Comparison of ENCODE assay signal across 30 cellular contexts in the genomic region with DNA sequence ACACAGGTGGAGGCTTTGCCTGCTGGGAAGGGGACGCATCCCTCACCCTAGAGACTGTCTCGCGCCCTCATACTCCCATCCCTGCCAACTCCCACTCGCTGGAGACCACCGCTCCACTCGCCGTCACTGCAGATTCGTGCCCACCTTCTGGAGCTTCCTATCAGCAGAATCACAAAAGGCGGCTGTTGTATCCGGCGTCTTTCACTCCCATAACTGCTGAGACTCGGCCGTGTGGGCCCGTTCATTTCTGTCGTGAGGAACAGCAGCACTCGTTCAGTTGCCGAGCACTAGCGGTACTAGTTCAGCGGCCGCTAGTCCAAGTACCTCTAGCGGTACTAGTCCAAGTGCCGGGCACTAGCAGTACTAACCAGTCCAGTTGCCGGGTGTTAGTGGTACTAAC.
"Had no signal": no experiment of that assay in that cellular context is flagged by ENCODE, and none has a peak within 500 bp of the region (broad histone marks: within the 10 kb centered on the region; RNA-seq: fewer than 3 reads in every experiment).

No MANE protein-coding gene starts in this region.

- DNase-seq: activated CD4-positive, alpha-beta memory T cell treated with anti-CD3 and anti-CD28 coated beads for 36 hours; activated CD4-positive, alpha-beta T cell treated with anti-CD3 and anti-CD28 coated beads for 36 hours; activated CD4-positive, alpha-beta T cell treated with anti-CD3 and anti-CD28 coated beads, Interleukin-2, amount 10 ng/mL, durations not matched to agents 24 days and 14 days; activated CD4-positive, CD25-positive, alpha-beta regulatory T cell; activated CD4-positive, CD25-positive, alpha-beta regulatory T cell treated with anti-CD3 and anti-CD28 coated beads, Interleukin-2, amount 50 U/mL, for 72 hours; activated CD8-positive, alpha-beta memory T cell treated with anti-CD3 and anti-CD28 coated beads, Interleukin-2, amount 10 ng/mL, durations not matched to agents 7 days and 5 days; activated CD8-positive, alpha-beta memory T cell treated with anti-CD3 and anti-CD28 coated beads, Interleukin-2, amount 50 U/mL, for 4 hours; activated CD8-positive, alpha-beta T cell treated with anti-CD3 and anti-CD28 coated beads, Interleukin-2, amount 10 ng/mL, durations not matched to agents 7 days and 5 days; activated effector memory CD4-positive, alpha-beta T cell treated with anti-CD3 and anti-CD28 coated beads, Interleukin-2, amount 50 U/mL, for 16 hours; activated naive CD4-positive, alpha-beta T cell treated with anti-CD3 and anti-CD28 coated beads for 36 hours; activated naive CD8-positive, alpha-beta T cell treated with anti-CD3 and anti-CD28 coated beads for 36 hours; activated naive CD8-positive, alpha-beta T cell treated with anti-CD3 and anti-CD28 coated beads, Interleukin-2, amount 50 U/mL, for 24 hours; activated T-cell treated with anti-CD3 and anti-CD28 coated beads, Interleukin-2, amount 50 U/mL, for 1 hour; activated T-cell treated with anti-CD3 and anti-CD28 coated beads, Interleukin-2, amount 50 U/mL, for 48 hours; adrenal gland; amygdala; central memory CD4-positive, alpha-beta T cell; cerebellar nuclear complex; colonic mucosa; effector CD8-positive, alpha-beta T cell; foreskin fibroblast; T-helper 2 cell had no signal

- H3K27ac Mint-ChIP-seq: activated CD4-positive, alpha-beta memory T cell treated with anti-CD3 and anti-CD28 coated beads for 36 hours; activated CD4-positive, alpha-beta T cell treated with anti-CD3 and anti-CD28 coated beads for 36 hours; activated CD4-positive, alpha-beta T cell treated with anti-CD3 and anti-CD28 coated beads, Interleukin-2, amount 10 ng/mL, durations not matched to agents 24 days and 14 days; activated CD8-positive, alpha-beta memory T cell treated with anti-CD3 and anti-CD28 coated beads, Interleukin-2, amount 10 ng/mL, durations not matched to agents 7 days and 5 days; activated CD8-positive, alpha-beta T cell treated with anti-CD3 and anti-CD28 coated beads, Interleukin-2, amount 10 ng/mL, durations not matched to agents 7 days and 5 days; activated naive CD4-positive, alpha-beta T cell treated with anti-CD3 and anti-CD28 coated beads for 36 hours; activated naive CD4-positive, alpha-beta T cell treated with anti-CD3 and anti-CD28 coated beads, Interleukin-2, amount 50 U/mL, for 24 hours; activated naive CD8-positive, alpha-beta T cell treated with anti-CD3 and anti-CD28 coated beads for 36 hours; activated naive CD8-positive, alpha-beta T cell treated with anti-CD3 and anti-CD28 coated beads, Interleukin-2, amount 50 U/mL, for 24 hours; activated T-helper 1 cell treated with anti-CD3 and anti-CD28 coated beads, Interleukin-12 subunit alpha, Interleukin-12 subunit beta, Interleukin-2, Interleukin-4 antibody, amounts not matched to agents 30 ng/mL and 10 ng/mL and 1 ng/mL, durations not matched to agents 14 hours and 24 hours and 36 hours; activated T-helper 2 cell treated with anti-CD3 and anti-CD28 coated beads, Interferon-gamma antibody, Interleukin-2, Interleukin-4, amounts not matched to agents 10 μg/mL and 5 μg/mL and 100 μg/mL, durations not matched to agents 14 hours and 24 hours and 36 hours had no signal

- H3K4me3 Mint-ChIP-seq: activated CD4-positive, alpha-beta memory T cell treated with anti-CD3 and anti-CD28 coated beads for 36 hours; activated CD4-positive, alpha-beta T cell treated with anti-CD3 and anti-CD28 coated beads for 36 hours; activated CD4-positive, alpha-beta T cell treated with anti-CD3 and anti-CD28 coated beads, Interleukin-2, amount 10 ng/mL, durations not matched to agents 24 days and 14 days; activated CD8-positive, alpha-beta memory T cell treated with anti-CD3 and anti-CD28 coated beads, Interleukin-2, amount 10 ng/mL, durations not matched to agents 7 days and 5 days; activated CD8-positive, alpha-beta T cell treated with anti-CD3 and anti-CD28 coated beads, Interleukin-2, amount 10 ng/mL, durations not matched to agents 7 days and 5 days; activated naive CD4-positive, alpha-beta T cell treated with anti-CD3 and anti-CD28 coated beads for 36 hours; activated naive CD4-positive, alpha-beta T cell treated with anti-CD3 and anti-CD28 coated beads, Interleukin-2, amount 50 U/mL, for 24 hours; activated naive CD8-positive, alpha-beta T cell treated with anti-CD3 and anti-CD28 coated beads for 36 hours; activated naive CD8-positive, alpha-beta T cell treated with anti-CD3 and anti-CD28 coated beads, Interleukin-2, amount 50 U/mL, for 24 hours; activated T-helper 1 cell treated with anti-CD3 and anti-CD28 coated beads, Interleukin-12 subunit alpha, Interleukin-12 subunit beta, Interleukin-2, Interleukin-4 antibody, amounts not matched to agents 30 ng/mL and 10 ng/mL and 1 ng/mL, durations not matched to agents 14 hours and 24 hours and 36 hours; brain had no signal

- H3K27ac ChIP-seq: adrenal gland, ascending aorta, breast epithelium, colonic mucosa had no signal

- H3K4me1 ChIP-seq: adrenal gland, breast epithelium, colonic mucosa had no signal

- H3K4me3 ChIP-seq: adrenal gland, ascending aorta, breast epithelium, cardiac muscle cell, colonic mucosa had no signal

- H3K27me3 Mint-ChIP-seq: activated CD4-positive, alpha-beta memory T cell treated with anti-CD3 and anti-CD28 coated beads for 36 hours; activated CD4-positive, alpha-beta T cell treated with anti-CD3 and anti-CD28 coated beads for 36 hours; activated CD4-positive, alpha-beta T cell treated with anti-CD3 and anti-CD28 coated beads, Interleukin-2, amount 10 ng/mL, durations not matched to agents 24 days and 14 days; activated CD8-positive, alpha-beta memory T cell treated with anti-CD3 and anti-CD28 coated beads, Interleukin-2, amount 10 ng/mL, durations not matched to agents 7 days and 5 days; activated naive CD4-positive, alpha-beta T cell treated with anti-CD3 and anti-CD28 coated beads, Interleukin-2, amount 50 U/mL, for 24 hours; activated naive CD8-positive, alpha-beta T cell treated with anti-CD3 and anti-CD28 coated beads for 36 hours; activated naive CD8-positive, alpha-beta T cell treated with anti-CD3 and anti-CD28 coated beads, Interleukin-2, amount 50 U/mL, for 24 hours; brain had no signal

- ATAC-seq: activated CD4-positive, alpha-beta T cell treated with anti-CD3 and anti-CD28 coated beads for 36 hours; activated CD8-positive, alpha-beta memory T cell treated with anti-CD3 and anti-CD28 coated beads, Interleukin-2, amount 10 ng/mL, durations not matched to agents 7 days and 5 days; activated CD8-positive, alpha-beta T cell treated with anti-CD3 and anti-CD28 coated beads, Interleukin-2, amount 10 ng/mL, durations not matched to agents 7 days and 5 days; activated naive CD8-positive, alpha-beta T cell treated with anti-CD3 and anti-CD28 coated beads, Interleukin-2, amount 50 U/mL, for 24 hours; esophagus mucosa had no signal

- H3K4me1 Mint-ChIP-seq: activated naive CD4-positive, alpha-beta T cell treated with anti-CD3 and anti-CD28 coated beads, Interleukin-2, amount 50 U/mL, for 24 hours had no signal

- H3K9me3 ChIP-seq: adrenal gland, colonic mucosa had no signal

- H3K9me3 Mint-ChIP-seq: activated CD4-positive, alpha-beta memory T cell treated with anti-CD3 and anti-CD28 coated beads for 36 hours; activated naive CD4-positive, alpha-beta T cell treated with anti-CD3 and anti-CD28 coated beads for 36 hours; activated naive CD4-positive, alpha-beta T cell treated with anti-CD3 and anti-CD28 coated beads, Interleukin-2, amount 50 U/mL, for 24 hours; activated naive CD8-positive, alpha-beta T cell treated with anti-CD3 and anti-CD28 coated beads for 36 hours; activated naive CD8-positive, alpha-beta T cell treated with anti-CD3 and anti-CD28 coated beads, Interleukin-2, amount 50 U/mL, for 24 hours had no signal

- H3K36me3 ChIP-seq: breast epithelium, colonic mucosa had no signal

- H3K27me3 ChIP-seq: adrenal gland, ascending aorta, breast epithelium, cardiac muscle cell, colonic mucosa had no signal
